In genomic region chrX:155334486-155335316, GRCh38 we compare ENCODE assay signal across 8 cellular contexts. TPM values are rescaled to one million over a fixed set of nuclear protein-coding genes. Genes with fewer than 3 reads are reported as not detected.
DNase-seq lines count a peak whose midpoint lies in the region; ATAC-seq, FAIRE-seq and TF ChIP-seq lines count a peak whose summit lies in the region.

Gene CLIC2 (minus strand): TSS chrX:155334614. CDS start chrX:155334427, 187 bp downstream.

- 30 to 48% methylated on average over 5 of the region's 5 CpGs for WGBS in testis, 2 donors

- no peaks in the 10 kb centered on the region for H3K9me2 ChIP-seq in PC-3 (replicated peaks; ENCODE audit: low read length)

- H4K20me1 ChIP-seq in PC-3 (ENCODE audit: low read length) = no peaks in the 10 kb centered on the region

- H3K27ac ChIP-seq in PC-3 (ENCODE audit: low read length) = no peak within 1 kb of the TSS
- H3K27ac ChIP-seq in testis = peak within 1 kb of the TSS in 1 of 2 donors; percentile 56

- POLR2A ChIA-PET in PC-3 (lab: Charles Lee; ENCODE audit: unreplicated experiment) = no interaction called here

- DNase-seq in DMS 273 treated with DMSO at 0.1 percent for 48 hours (lab: John Stamatoyannopoulos, UW) (peak; percentile 91), H54 (ENCODE audit: insufficient read length, low spot score) (no peak), PC-3 (peak; percentile 21), fibroblast of villous mesenchyme (ENCODE audit: low read depth) (peak; percentile 70), testis (peak; percentile 22), NCI-H146 (lab: John Stamatoyannopoulos, UW) (no peak), NOMO-1 treated with DMSO at 0.1 percent for 48 hours (lab: John Stamatoyannopoulos, UW; ENCODE audit: unreplicated experiment) (no peak)
- DNase-seq in activated CD4-positive, alpha-beta T cell treated with anti-CD3 and anti-CD28 coated beads, Interleukin-2, amount 50 U/mL, for 1 hour = no peak

- no peak within 1 kb of the TSS for H3K4me3 ChIP-seq in PC-3 (ENCODE audit: low read length)
- no peak within 1 kb of the TSS for H3K4me3 ChIP-seq in fibroblast of villous mesenchyme (ENCODE audit: low read depth, low read length)
- H3K4me3 ChIP-seq in testis = no peak within 1 kb of the TSS

- no peak within 1 kb of the TSS for H2AFZ ChIP-seq in PC-3 (ENCODE audit: low read length)

- H3K9me3 ChIP-seq in PC-3 (ENCODE audit: low read length) (no peaks in the 10 kb centered on the region), testis (no peaks in the 10 kb centered on the region)

- H3K27me3 ChIP-seq in PC-3 (ENCODE audit: low read length) = no peaks in the 10 kb centered on the region
- no peaks in the 10 kb centered on the region for H3K27me3 ChIP-seq in testis

- intact Hi-C loops in PC-3 (cut with micrococcal nuclease) = no loop called here
- intact Hi-C loops in testis (cut with DNase I; ENCODE audit: low total_unique reads) = no loop called here

- no TSS peak for BruUV-seq in PC-3 (replicated peaks; lab: Mats Ljungman, UMichigan)

- no peaks in the 10 kb centered on the region for H3K4me1 ChIP-seq in PC-3 (ENCODE audit: insufficient read depth, low read length)
- H3K4me1 ChIP-seq in testis = no peaks in the 10 kb centered on the region

- no peaks in the 10 kb centered on the region for H3K79me2 ChIP-seq in PC-3 (ENCODE audit: low read length)

- ATAC-seq in PC-3 = peak; percentile 48; the same call in 1 of the 2 replicates

- TF ChIP-seq CTCF in PC-3 (conservative IDR thresholded peaks at IDR 0.05; ENCODE audit: low read depth, low read length) = no peak
- no peak for TF ChIP-seq CTCF in fibroblast of villous mesenchyme (IDR thresholded peaks at IDR 0.05; ENCODE audit: insufficient read depth, low read depth, low read length)
- no peak for TF ChIP-seq CTCF in testis (IDR thresholded peaks at IDR 0.05)

- no peaks in the 10 kb centered on the region for H3K36me3 ChIP-seq in PC-3 (ENCODE audit: low read depth, low read length)
- H3K36me3 ChIP-seq in testis (ENCODE audit: low read depth, missing control alignments) = no peaks in the 10 kb centered on the region

- no peaks in the 10 kb centered on the region for H3F3A ChIP-seq in PC-3 (ENCODE audit: low read length, unreplicated experiment)

- peak; percentile 86 for FAIRE-seq in H54 (lab: Jason Lieb, UNC)

- TF ChIP-seq POLR2A in H54 (IDR thresholded peaks at IDR 0.05; ENCODE audit: low read depth, low read length) (no peak), testis (IDR thresholded peaks at IDR 0.05) (no peak)

- no peak within 1 kb of the TSS for H3K4me2 ChIP-seq in PC-3 (ENCODE audit: low read length)

- CTCF ChIA-PET in PC-3 (lab: Charles Lee) = no interaction called here

- no peak within 1 kb of the TSS for H3K9ac ChIP-seq in PC-3 (ENCODE audit: low read length)

RNA-seq across cellular contexts. Expression of gene CLIC2, which starts in this region (rescaled TPM):
- total RNA-seq in PC-3 (2014; rRNA removed) (not detected in 2 replicates), fibroblast of villous mesenchyme (1.3 and 2.6 TPM in 2 replicates), testis (1 to 10 TPM; 3.5 TPM)
- polyA plus RNA-seq in testis (ENCODE audit: insufficient read depth, low read depth, low replicate concordance) = 3.9 TPM

Comparison
In these comparisons a context has a peak if more than half of its experiments do, and no peak if none do; other contexts are left out.
1. Peak in DNase-seq and ATAC-seq in PC-3; RNA of the gene not detected or under 1 TPM.
2. DNase-seq: peak in DMS 273 treated with DMSO at 0.1 percent for 48 hours (single experiment), fibroblast of villous mesenchyme (single experiment) and testis (single experiment); none in H54 (single experiment), NCI-H146 (single experiment), NOMO-1 treated with DMSO at 0.1 percent for 48 hours (single experiment) and activated CD4-positive, alpha-beta T cell treated with anti-CD3 and anti-CD28 coated beads, Interleukin-2, amount 50 U/mL, for 1 hour (single experiment).